In genomic region chr12:102195826-102196225, GRCh38 we compare ENCODE assay signal across 39 cellular contexts. TPM values are rescaled to one million over a fixed set of nuclear protein-coding genes. Genes with fewer than 3 reads are reported as not detected.
"Had no signal": no experiment of that assay in that cellular context is flagged by ENCODE, and none has a peak within 500 bp of the region (broad histone marks: within the 10 kb centered on the region; RNA-seq: fewer than 3 reads in every experiment).

No MANE protein-coding gene starts in this region.

- H3K9me3 ChIP-seq: ascending aorta had no signal

- H3K27ac Mint-ChIP-seq: activated B cell treated with CpG ODN at 0.5 μM for 24 hours; activated CD4-positive, alpha-beta memory T cell treated with anti-CD3 and anti-CD28 coated beads for 36 hours; activated CD4-positive, alpha-beta T cell treated with anti-CD3 and anti-CD28 coated beads, Interleukin-2, amount 10 ng/mL, durations not matched to agents 24 days and 14 days; activated CD8-positive, alpha-beta T cell treated with anti-CD3 and anti-CD28 coated beads for 36 hours; activated naive CD4-positive, alpha-beta T cell treated with anti-CD3 and anti-CD28 coated beads, Interleukin-2, amount 10 ng/mL, durations not matched to agents 7 days and 5 days; activated naive CD4-positive, alpha-beta T cell treated with anti-CD3 and anti-CD28 coated beads, Interleukin-2, amount 50 U/mL, for 24 hours; activated naive CD8-positive, alpha-beta T cell; activated naive CD8-positive, alpha-beta T cell treated with anti-CD3 and anti-CD28 coated beads, Interleukin-2, amount 10 ng/mL, durations not matched to agents 7 days and 5 days; activated naive CD8-positive, alpha-beta T cell treated with anti-CD3 and anti-CD28 coated beads, Interleukin-2, amount 50 U/mL, for 24 hours; activated T-cell treated with anti-CD3 and anti-CD28 coated beads, Interleukin-2, amount 50 U/mL, for 72 hours; activated T-helper 1 cell treated with anti-CD3 and anti-CD28 coated beads, Interleukin-12 subunit alpha, Interleukin-12 subunit beta, Interleukin-2, Interleukin-4 antibody, amounts not matched to agents 30 ng/mL and 10 ng/mL and 1 ng/mL, durations not matched to agents 14 hours and 24 hours and 36 hours; activated T-helper 17 cell treated with anti-CD3 and anti-CD28 coated beads, Interleukin-2, amount 50 U/mL, for 72 hours; brain; T-helper 1 cell treated with Interleukin-12 subunit alpha and Interleukin-12 subunit beta and Interleukin-4 antibody, amounts not matched to agents 30 μg/mL and 1 μg/mL, for 36 hours; T-helper 2 cell treated with Interferon-gamma antibody and Interleukin-4, amounts not matched to agents 5 μg/mL and 100 μg/mL, for 36 hours had no signal

- H3K9me3 Mint-ChIP-seq: activated B cell treated with CpG ODN at 0.5 μM for 24 hours; activated CD4-positive, alpha-beta memory T cell treated with anti-CD3 and anti-CD28 coated beads for 36 hours; activated CD4-positive, alpha-beta T cell treated with anti-CD3 and anti-CD28 coated beads, Interleukin-2, amount 10 ng/mL, durations not matched to agents 24 days and 14 days; activated CD8-positive, alpha-beta T cell treated with anti-CD3 and anti-CD28 coated beads for 36 hours; activated naive CD4-positive, alpha-beta T cell treated with anti-CD3 and anti-CD28 coated beads, Interleukin-2, amount 10 ng/mL, durations not matched to agents 7 days and 5 days; activated naive CD4-positive, alpha-beta T cell treated with anti-CD3 and anti-CD28 coated beads, Interleukin-2, amount 50 U/mL, for 24 hours; activated naive CD8-positive, alpha-beta T cell treated with anti-CD3 and anti-CD28 coated beads, Interleukin-2, amount 10 ng/mL, durations not matched to agents 7 days and 5 days; activated naive CD8-positive, alpha-beta T cell treated with anti-CD3 and anti-CD28 coated beads, Interleukin-2, amount 50 U/mL, for 24 hours; activated T-cell treated with anti-CD3 and anti-CD28 coated beads, Interleukin-2, amount 50 U/mL, for 4 hours; activated T-cell treated with anti-CD3 and anti-CD28 coated beads, Interleukin-2, amount 50 U/mL, for 72 hours; activated T-helper 1 cell treated with anti-CD3 and anti-CD28 coated beads, Interleukin-12 subunit alpha, Interleukin-12 subunit beta, Interleukin-2, Interleukin-4 antibody, amounts not matched to agents 30 ng/mL and 10 ng/mL and 1 ng/mL, durations not matched to agents 14 hours and 24 hours and 36 hours; activated T-helper 17 cell treated with anti-CD3 and anti-CD28 coated beads, Interleukin-2, amount 50 U/mL, for 72 hours; brain; central memory CD8-positive, alpha-beta T cell; T-helper 1 cell treated with Interleukin-12 subunit alpha and Interleukin-12 subunit beta and Interleukin-4 antibody, amounts not matched to agents 30 μg/mL and 1 μg/mL, for 36 hours had no signal

- H3K4me3 Mint-ChIP-seq: activated B cell treated with CpG ODN at 0.5 μM for 24 hours; activated CD4-positive, alpha-beta memory T cell treated with anti-CD3 and anti-CD28 coated beads for 36 hours; activated CD4-positive, alpha-beta T cell treated with anti-CD3 and anti-CD28 coated beads, Interleukin-2, amount 10 ng/mL, durations not matched to agents 24 days and 14 days; activated CD8-positive, alpha-beta T cell treated with anti-CD3 and anti-CD28 coated beads for 36 hours; activated naive CD4-positive, alpha-beta T cell treated with anti-CD3 and anti-CD28 coated beads, Interleukin-2, amount 10 ng/mL, durations not matched to agents 7 days and 5 days; activated naive CD4-positive, alpha-beta T cell treated with anti-CD3 and anti-CD28 coated beads, Interleukin-2, amount 50 U/mL, for 24 hours; activated naive CD8-positive, alpha-beta T cell; activated naive CD8-positive, alpha-beta T cell treated with anti-CD3 and anti-CD28 coated beads, Interleukin-2, amount 10 ng/mL, durations not matched to agents 7 days and 5 days; activated naive CD8-positive, alpha-beta T cell treated with anti-CD3 and anti-CD28 coated beads, Interleukin-2, amount 50 U/mL, for 24 hours; activated T-cell treated with anti-CD3 and anti-CD28 coated beads, Interleukin-2, amount 50 U/mL, for 4 hours; activated T-cell treated with anti-CD3 and anti-CD28 coated beads, Interleukin-2, amount 50 U/mL, for 72 hours; activated T-helper 1 cell treated with anti-CD3 and anti-CD28 coated beads, Interleukin-12 subunit alpha, Interleukin-12 subunit beta, Interleukin-2, Interleukin-4 antibody, amounts not matched to agents 30 ng/mL and 10 ng/mL and 1 ng/mL, durations not matched to agents 14 hours and 24 hours and 36 hours; activated T-helper 17 cell treated with anti-CD3 and anti-CD28 coated beads, Interleukin-2, amount 50 U/mL, for 72 hours; brain; central memory CD8-positive, alpha-beta T cell; T-helper 1 cell treated with Interleukin-12 subunit alpha and Interleukin-12 subunit beta and Interleukin-4 antibody, amounts not matched to agents 30 μg/mL and 1 μg/mL, for 36 hours; T-helper 2 cell treated with Interferon-gamma antibody and Interleukin-4, amounts not matched to agents 5 μg/mL and 100 μg/mL, for 36 hours had no signal

- FAIRE-seq: bronchial epithelial cell had no signal

- H3K4me3 ChIP-seq: ascending aorta, cardiac muscle cell had no signal

- H3K36me3 Mint-ChIP-seq: activated naive CD4-positive, alpha-beta T cell treated with anti-CD3 and anti-CD28 coated beads, Interleukin-2, amount 50 U/mL, for 24 hours; brain had no signal

- H3K27me3 Mint-ChIP-seq: activated B cell treated with CpG ODN at 0.5 μM for 24 hours; activated CD4-positive, alpha-beta memory T cell treated with anti-CD3 and anti-CD28 coated beads for 36 hours; activated CD4-positive, alpha-beta T cell treated with anti-CD3 and anti-CD28 coated beads, Interleukin-2, amount 10 ng/mL, durations not matched to agents 24 days and 14 days; activated CD8-positive, alpha-beta T cell treated with anti-CD3 and anti-CD28 coated beads for 36 hours; activated naive CD4-positive, alpha-beta T cell treated with anti-CD3 and anti-CD28 coated beads, Interleukin-2, amount 10 ng/mL, durations not matched to agents 7 days and 5 days; activated naive CD4-positive, alpha-beta T cell treated with anti-CD3 and anti-CD28 coated beads, Interleukin-2, amount 50 U/mL, for 24 hours; activated naive CD8-positive, alpha-beta T cell; activated naive CD8-positive, alpha-beta T cell treated with anti-CD3 and anti-CD28 coated beads, Interleukin-2, amount 10 ng/mL, durations not matched to agents 7 days and 5 days; activated naive CD8-positive, alpha-beta T cell treated with anti-CD3 and anti-CD28 coated beads, Interleukin-2, amount 50 U/mL, for 24 hours; activated T-helper 17 cell treated with anti-CD3 and anti-CD28 coated beads, Interleukin-2, amount 50 U/mL, for 72 hours; brain; central memory CD8-positive, alpha-beta T cell had no signal

- H3K4me1 ChIP-seq: ascending aorta had no signal

- H3K4me1 Mint-ChIP-seq: activated B cell treated with CpG ODN at 0.5 μM for 24 hours; activated naive CD4-positive, alpha-beta T cell treated with anti-CD3 and anti-CD28 coated beads, Interleukin-2, amount 50 U/mL, for 24 hours; activated T-helper 17 cell treated with anti-CD3 and anti-CD28 coated beads, Interleukin-2, amount 50 U/mL, for 72 hours; brain; central memory CD8-positive, alpha-beta T cell had no signal

- DNase-seq: activated B cell treated with CpG ODN at 0.5 μM for 24 hours; activated CD4-positive, alpha-beta memory T cell treated with anti-CD3 and anti-CD28 coated beads for 36 hours; activated CD4-positive, alpha-beta T cell treated with anti-CD3 and anti-CD28 coated beads for 4 hours; activated CD4-positive, alpha-beta T cell treated with anti-CD3 and anti-CD28 coated beads, Interleukin-2, amount 10 ng/mL, durations not matched to agents 24 days and 14 days; activated CD4-positive, alpha-beta T cell treated with anti-CD3 and anti-CD28 coated beads, Interleukin-2, amount 50 U/mL, for 1 hour; activated CD4-positive, alpha-beta T cell treated with anti-CD3 and anti-CD28 coated beads, Interleukin-2, amount 50 U/mL, for 4 hours; activated CD4-positive, CD25-positive, alpha-beta regulatory T cell treated with anti-CD3 and anti-CD28 coated beads, Interleukin-2, amount 50 U/mL, for 72 hours; activated CD8-positive, alpha-beta memory T cell treated with anti-CD3 and anti-CD28 coated beads, Interleukin-2, amount 50 U/mL, for 4 hours; activated CD8-positive, alpha-beta T cell treated with anti-CD3 and anti-CD28 coated beads for 36 hours; activated effector memory CD4-positive, alpha-beta T cell treated with Interleukin-2 at 50 U/mL for 16 hours; activated gamma-delta T cell; activated naive CD4-positive, alpha-beta T cell treated with anti-CD3 and anti-CD28 coated beads, Interleukin-2, amount 10 ng/mL, durations not matched to agents 7 days and 5 days; activated naive CD4-positive, alpha-beta T cell treated with Interleukin-2 at 50 U/mL for 16 hours; activated naive CD8-positive, alpha-beta T cell treated with anti-CD3 and anti-CD28 coated beads, Interleukin-2, amount 10 ng/mL, durations not matched to agents 7 days and 5 days; activated naive CD8-positive, alpha-beta T cell treated with anti-CD3 and anti-CD28 coated beads, Interleukin-2, amount 50 U/mL, for 24 hours; activated T-cell treated with anti-CD3 and anti-CD28 coated beads for 4 hours; activated T-cell treated with anti-CD3 and anti-CD28 coated beads, Interleukin-2, amount 50 U/mL, for 1 hour; activated T-cell treated with anti-CD3 and anti-CD28 coated beads, Interleukin-2, amount 50 U/mL, for 4 hours; activated T-cell treated with anti-CD3 and anti-CD28 coated beads, Interleukin-2, amount 50 U/mL, for 72 hours; amygdala; anterior cingulate cortex; caudate nucleus; cerebellar nuclear complex; T-helper 1 cell; T-helper 2 cell; T-helper 9 cell had no signal

- ATAC-seq: activated CD8-positive, alpha-beta T cell treated with anti-CD3 and anti-CD28 coated beads for 36 hours; activated naive CD8-positive, alpha-beta T cell treated with anti-CD3 and anti-CD28 coated beads, Interleukin-2, amount 50 U/mL, for 24 hours; activated T-cell treated with anti-CD3 and anti-CD28 coated beads, Interleukin-2, amount 50 U/mL, for 4 hours; activated T-cell treated with anti-CD3 and anti-CD28 coated beads, Interleukin-2, amount 50 U/mL, for 72 hours; activated T-helper 17 cell treated with anti-CD3 and anti-CD28 coated beads, Interleukin-2, amount 50 U/mL, for 72 hours had no signal

- H3K36me3 ChIP-seq: ascending aorta, cardiac muscle cell had no signal

- H3K27me3 ChIP-seq: ascending aorta, cardiac muscle cell had no signal

- H3K27ac ChIP-seq: ascending aorta, cardiac muscle cell, VCaP had no signal

RNA-seq across cellular contexts. Expression of gene PMCH, which starts 1.8 kb away (rescaled TPM):
- total RNA-seq: activated B cell treated with CpG ODN at 0.5 μM for 24 hours; activated CD8-positive, alpha-beta T cell treated with anti-CD3 and anti-CD28 coated beads for 36 hours; activated naive CD8-positive, alpha-beta T cell treated with anti-CD3 and anti-CD28 coated beads, Interleukin-2, amount 10 ng/mL, durations not matched to agents 7 days and 5 days; ascending aorta; bronchial epithelial cell; cardiac muscle cell had no signal
- polyA plus RNA-seq: adipose tissue, cardiac muscle cell had no signal
